In genomic region chr20:41131594-41132387, GRCh38 we compare ENCODE assay signal across 18 cellular contexts. TPM values are rescaled to one million over a fixed set of nuclear protein-coding genes. Genes with fewer than 3 reads are reported as not detected.
DNase-seq lines count a peak whose midpoint lies in the region; ATAC-seq, FAIRE-seq and TF ChIP-seq lines count a peak whose summit lies in the region.
"Had no signal": no experiment of that assay in that cellular context is flagged by ENCODE, and none has a peak within 500 bp of the region (broad histone marks: within the 10 kb centered on the region; RNA-seq: fewer than 3 reads in every experiment).

No MANE protein-coding gene starts in this region.

- peak; percentile 59 for DNase-seq in activated naive CD4-positive, alpha-beta T cell treated with anti-CD3 and anti-CD28 coated beads for 36 hours
- no peak for DNase-seq in activated naive CD4-positive, alpha-beta T cell (lab: John Stamatoyannopoulos, UW)
- DNase-seq in activated T-helper 1 cell treated with anti-CD3 and anti-CD28 coated beads, Interleukin-12 subunit alpha, Interleukin-12 subunit beta, Interleukin-2, Interleukin-4 antibody, amounts not matched to agents 30 ng/mL and 10 ng/mL and 1 ng/mL, durations not matched to agents 14 hours and 24 hours and 36 hours (ENCODE audit: low spot score), result no peak
- peak; percentile 21 for DNase-seq in stimulated activated naive B cell treated with anti-CD40 and anti-IgM and Interleukin-4, amounts not matched to agents 10 μg/mL and 1 μg/mL and 100 μg/mL, for 72 hours
- no peak for DNase-seq in omental fat pad (ENCODE audit: low spot score)
- no peak for DNase-seq in frontal cortex (ENCODE audit: low spot score in 2 of 2)
- DNase-seq in AML-193 (lab: John Stamatoyannopoulos, UW), result no peak
- DNase-seq: amygdala; foreskin melanocyte; GF-D8; KBM-7; NCI-H226; right cardiac atrium; stimulated activated CD4-positive, alpha-beta T cell treated with anti-CD3 and anti-CD28 coated beads, Interleukin-2, amount 100 ng/mL, for 24 hours; upper lobe of left lung had no signal

- H3K4me1 Mint-ChIP-seq in activated naive CD4-positive, alpha-beta T cell treated with anti-CD3 and anti-CD28 coated beads for 36 hours (ENCODE audit: low read depth), result peaks cover 47% of the 10 kb centered on the region
- peaks cover 47% of the 10 kb centered on the region for H3K4me1 Mint-ChIP-seq in activated T-helper 1 cell treated with anti-CD3 and anti-CD28 coated beads, Interleukin-12 subunit alpha, Interleukin-12 subunit beta, Interleukin-2, Interleukin-4 antibody, amounts not matched to agents 30 ng/mL and 10 ng/mL and 1 ng/mL, durations not matched to agents 14 hours and 24 hours and 36 hours (ENCODE audit: low read depth)
- peaks cover 30 to 33% of the 10 kb centered on the region in 2 donors for H3K4me1 Mint-ChIP-seq in stimulated activated naive B cell treated with anti-CD40 and anti-IgM and Interleukin-4, amounts not matched to agents 10 μg/mL and 1 μg/mL and 100 μg/mL, for 72 hours

- no peaks in the 10 kb centered on the region for H3K27me3 Mint-ChIP-seq in activated naive CD4-positive, alpha-beta T cell treated with anti-CD3 and anti-CD28 coated beads for 36 hours (ENCODE audit: low read depth)
- no peaks in the 10 kb centered on the region for H3K27me3 Mint-ChIP-seq in activated T-helper 1 cell treated with anti-CD3 and anti-CD28 coated beads, Interleukin-12 subunit alpha, Interleukin-12 subunit beta, Interleukin-2, Interleukin-4 antibody, amounts not matched to agents 30 ng/mL and 10 ng/mL and 1 ng/mL, durations not matched to agents 14 hours and 24 hours and 36 hours (ENCODE audit: insufficient read depth)
- H3K27me3 Mint-ChIP-seq in stimulated activated naive B cell treated with anti-CD40 and anti-IgM and Interleukin-4, amounts not matched to agents 10 μg/mL and 1 μg/mL and 100 μg/mL, for 72 hours, result peaks cover 0 to 6% of the 10 kb centered on the region in 2 donors

- CTCF ChIA-PET in activated naive CD4-positive, alpha-beta T cell treated with anti-CD3 and anti-CD28 coated beads for 36 hours (lab: Charles Lee), result interaction anchor here (0.7 to 5.2 kb wide), 4 partner anchors 8 to 101 kb away, joined by 3 to 77 read pairs (median 4); no protein-coding TSS in a partner anchor

- H3K9me3 Mint-ChIP-seq in activated naive CD4-positive, alpha-beta T cell treated with anti-CD3 and anti-CD28 coated beads for 36 hours, result no peaks in the 10 kb centered on the region
- H3K9me3 Mint-ChIP-seq in activated T-helper 1 cell treated with anti-CD3 and anti-CD28 coated beads, Interleukin-12 subunit alpha, Interleukin-12 subunit beta, Interleukin-2, Interleukin-4 antibody, amounts not matched to agents 30 ng/mL and 10 ng/mL and 1 ng/mL, durations not matched to agents 14 hours and 24 hours and 36 hours, result no peaks in the 10 kb centered on the region
- peaks cover 0 to 2% of the 10 kb centered on the region in 2 donors for H3K9me3 Mint-ChIP-seq in stimulated activated naive B cell treated with anti-CD40 and anti-IgM and Interleukin-4, amounts not matched to agents 10 μg/mL and 1 μg/mL and 100 μg/mL, for 72 hours

- no peak for FAIRE-seq in frontal cortex (lab: Jason Lieb, UNC)
- FAIRE-seq: H1, TTC549 had no signal

- peak; percentile 40 for ATAC-seq in GM21717 (IDR thresholded peaks at IDR 0.05; ENCODE audit: unreplicated experiment)
- peak; percentile 59 to 69 for ATAC-seq in stimulated activated naive B cell treated with anti-CD40 and anti-IgM and Interleukin-4, amounts not matched to agents 10 μg/mL and 1 μg/mL and 100 μg/mL, for 72 hours (replicated peaks)
- ATAC-seq in omental fat pad (ENCODE audit: low FRiP score), result no peak
- ATAC-seq: right cardiac atrium had no signal

- H3K36me3 Mint-ChIP-seq in activated naive CD4-positive, alpha-beta T cell treated with anti-CD3 and anti-CD28 coated beads for 36 hours (ENCODE audit: low read depth), result peaks cover 5% of the 10 kb centered on the region
- H3K36me3 Mint-ChIP-seq in activated T-helper 1 cell treated with anti-CD3 and anti-CD28 coated beads, Interleukin-12 subunit alpha, Interleukin-12 subunit beta, Interleukin-2, Interleukin-4 antibody, amounts not matched to agents 30 ng/mL and 10 ng/mL and 1 ng/mL, durations not matched to agents 14 hours and 24 hours and 36 hours (ENCODE audit: low read depth), result peaks cover 13% of the 10 kb centered on the region
- peaks cover 3 to 11% of the 10 kb centered on the region in 2 donors for H3K36me3 Mint-ChIP-seq in stimulated activated naive B cell treated with anti-CD40 and anti-IgM and Interleukin-4, amounts not matched to agents 10 μg/mL and 1 μg/mL and 100 μg/mL, for 72 hours

- no peak overlapping the region for H3K4me3 Mint-ChIP-seq in activated naive CD4-positive, alpha-beta T cell treated with anti-CD3 and anti-CD28 coated beads for 36 hours
- peak overlapping the region; percentile 12 for H3K4me3 Mint-ChIP-seq in activated T-helper 1 cell treated with anti-CD3 and anti-CD28 coated beads, Interleukin-12 subunit alpha, Interleukin-12 subunit beta, Interleukin-2, Interleukin-4 antibody, amounts not matched to agents 30 ng/mL and 10 ng/mL and 1 ng/mL, durations not matched to agents 14 hours and 24 hours and 36 hours
- H3K4me3 Mint-ChIP-seq in stimulated activated naive B cell treated with anti-CD40 and anti-IgM and Interleukin-4, amounts not matched to agents 10 μg/mL and 1 μg/mL and 100 μg/mL, for 72 hours, result no peak overlapping the region

- peak overlapping the region; percentile 59 for H3K27ac Mint-ChIP-seq in activated naive CD4-positive, alpha-beta T cell treated with anti-CD3 and anti-CD28 coated beads for 36 hours
- H3K27ac Mint-ChIP-seq in activated T-helper 1 cell treated with anti-CD3 and anti-CD28 coated beads, Interleukin-12 subunit alpha, Interleukin-12 subunit beta, Interleukin-2, Interleukin-4 antibody, amounts not matched to agents 30 ng/mL and 10 ng/mL and 1 ng/mL, durations not matched to agents 14 hours and 24 hours and 36 hours, result peak overlapping the region; percentile 67
- H3K27ac Mint-ChIP-seq in stimulated activated naive B cell treated with anti-CD40 and anti-IgM and Interleukin-4, amounts not matched to agents 10 μg/mL and 1 μg/mL and 100 μg/mL, for 72 hours, result peak overlapping the region; percentile 37

- intact Hi-C loops in activated naive CD4-positive, alpha-beta T cell treated with anti-CD3 and anti-CD28 coated beads for 36 hours (cut with micrococcal nuclease), result no loop called here
- intact Hi-C loops in activated T-helper 1 cell treated with anti-CD3 and anti-CD28 coated beads, Interleukin-12 subunit alpha, Interleukin-12 subunit beta, Interleukin-2, Interleukin-4 antibody, amounts not matched to agents 30 ng/mL and 10 ng/mL and 1 ng/mL, durations not matched to agents 14 hours and 24 hours and 36 hours (cut with micrococcal nuclease), result no loop called here

- no peak for TF ChIP-seq CTCF in omental fat pad (IDR thresholded peaks at IDR 0.05)

RNA-seq across cellular contexts. Expression of gene PLCG1, which starts 5.6 kb away (rescaled TPM):
- 100 to 1,000 TPM; 117 to 136 TPM for total RNA-seq in activated naive CD4-positive, alpha-beta T cell treated with anti-CD3 and anti-CD28 coated beads for 36 hours
- total RNA-seq in activated T-helper 1 cell treated with anti-CD3 and anti-CD28 coated beads, Interleukin-12 subunit alpha, Interleukin-12 subunit beta, Interleukin-2, Interleukin-4 antibody, amounts not matched to agents 30 ng/mL and 10 ng/mL and 1 ng/mL, durations not matched to agents 14 hours and 24 hours and 36 hours, result 203 and 205 TPM in 2 replicates
- total RNA-seq in omental fat pad (100 to 1,000 TPM in 1 of 4 donors, 10 to 100 TPM in 3; 43.9 to 189 (median 63.1) TPM), frontal cortex (91.3 TPM)

Comparison
In these comparisons a context has a peak if more than half of its experiments do, and no peak if none do; other contexts are left out.
1. DNase-seq: peak in activated naive CD4-positive, alpha-beta T cell treated with anti-CD3 and anti-CD28 coated beads for 36 hours (single experiment) and stimulated activated naive B cell treated with anti-CD40 and anti-IgM and Interleukin-4, amounts not matched to agents 10 μg/mL and 1 μg/mL and 100 μg/mL, for 72 hours (single experiment); none in activated naive CD4-positive, alpha-beta T cell (0 of 4), activated T-helper 1 cell treated with anti-CD3 and anti-CD28 coated beads, Interleukin-12 subunit alpha, Interleukin-12 subunit beta, Interleukin-2, Interleukin-4 antibody, amounts not matched to agents 30 ng/mL and 10 ng/mL and 1 ng/mL, durations not matched to agents 14 hours and 24 hours and 36 hours (single experiment), omental fat pad (single experiment), frontal cortex (0 of 2) and AML-193 (0 of 2).
2. Peak in every context shown above with its lines, with median percentiles within 50 percentile points of each other: H3K27ac Mint-ChIP-seq.